Comparison of ENCODE assay signal across 23 cellular contexts in the genomic region with DNA sequence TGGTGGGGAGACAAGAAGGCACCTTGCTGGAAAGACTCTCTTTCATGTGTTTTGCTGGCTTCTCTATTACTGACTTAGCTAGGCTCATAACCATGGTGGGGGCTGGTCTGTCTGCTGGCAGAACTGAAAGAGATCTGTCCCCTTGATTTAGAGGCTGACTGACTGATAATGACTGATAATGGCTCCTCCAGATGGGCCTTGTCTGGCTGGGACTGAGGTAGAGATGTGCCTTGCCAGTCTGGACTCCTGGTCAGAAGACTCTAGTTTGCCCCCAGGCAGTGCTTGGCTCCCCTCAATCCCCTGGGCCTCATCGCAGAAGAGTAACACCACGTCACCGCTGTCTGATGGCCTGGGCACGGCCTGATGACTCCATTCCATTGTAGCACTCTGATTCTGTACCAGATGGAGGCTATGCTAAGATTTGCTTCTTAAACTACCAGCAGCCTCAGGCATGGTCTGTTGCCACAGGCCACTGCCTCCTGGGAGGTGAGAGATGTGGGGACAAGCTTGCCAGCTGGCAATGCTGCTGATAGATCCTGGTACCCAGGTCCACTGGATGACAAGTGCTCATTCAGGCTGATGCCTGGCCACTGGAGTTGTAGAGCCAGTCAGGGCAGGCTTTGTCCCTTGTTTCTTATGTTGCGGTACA. TPM values are rescaled to one million over a fixed set of nuclear protein-coding genes. Genes with fewer than 3 reads are reported as not detected.
"Had no signal": no experiment of that assay in that cellular context is flagged by ENCODE, and none has a peak within 500 bp of the region (broad histone marks: within the 10 kb centered on the region; RNA-seq: fewer than 3 reads in every experiment).

No MANE protein-coding gene starts in this region.

- H3K36me3 ChIP-seq: brain microvascular endothelial cell, WERI-Rb-1 had no signal

- H3K4me1 Mint-ChIP-seq: central memory CD8-positive, alpha-beta T cell; natural killer cell had no signal

- H3K4me3 Mint-ChIP-seq: activated naive CD8-positive, alpha-beta T cell treated with anti-CD3 and anti-CD28 coated beads, Interleukin-2, amount 10 ng/mL, durations not matched to agents 7 days and 5 days; central memory CD8-positive, alpha-beta T cell; natural killer cell; T-helper 17 cell had no signal

- H3K27me3 Mint-ChIP-seq: activated naive CD8-positive, alpha-beta T cell treated with anti-CD3 and anti-CD28 coated beads, Interleukin-2, amount 10 ng/mL, durations not matched to agents 7 days and 5 days; central memory CD8-positive, alpha-beta T cell; progenitor cell of endocrine pancreas; T-helper 17 cell had no signal

- H3K27ac ChIP-seq: brain microvascular endothelial cell, coronary artery, heart left ventricle, WERI-Rb-1 had no signal

- H3K27ac Mint-ChIP-seq: activated naive CD8-positive, alpha-beta T cell treated with anti-CD3 and anti-CD28 coated beads, Interleukin-2, amount 10 ng/mL, durations not matched to agents 7 days and 5 days; natural killer cell; progenitor cell of endocrine pancreas; T-helper 17 cell had no signal

- DNase-seq: activated CD4-positive, alpha-beta T cell treated with anti-CD3 and anti-CD28 coated beads for 1 hour; activated CD4-positive, alpha-beta T cell treated with anti-CD3 and anti-CD28 coated beads, Interleukin-2, amount 50 U/mL, for 4 hours; activated naive CD4-positive, alpha-beta T cell; activated naive CD8-positive, alpha-beta T cell treated with anti-CD3 and anti-CD28 coated beads, Interleukin-2, amount 10 ng/mL, durations not matched to agents 7 days and 5 days; amygdala; brain microvascular endothelial cell; heart left ventricle; kidney glomerular epithelial cell; left ventricle myocardium superior; mesenchymal stem cell; natural killer cell; right cardiac atrium; stimulated activated CD4-positive, alpha-beta T cell treated with anti-CD3 and anti-CD28 coated beads, Interleukin-2, amount 100 ng/mL, for 24 hours; stimulated activated naive CD4-positive, alpha-beta T cell treated with Interleukin-2 at 50 U/mL for 16 hours; T-helper 17 cell; trophoblast cell; WERI-Rb-1 had no signal

- H3K36me3 Mint-ChIP-seq: natural killer cell had no signal

- FAIRE-seq: frontal cortex had no signal

- ATAC-seq: left ventricle myocardium superior, natural killer cell, right cardiac atrium, T-helper 17 cell had no signal

- H3K27me3 ChIP-seq: brain microvascular endothelial cell, heart left ventricle had no signal

- H3K9me3 ChIP-seq: heart left ventricle had no signal

- H3K9me3 Mint-ChIP-seq: activated naive CD8-positive, alpha-beta T cell treated with anti-CD3 and anti-CD28 coated beads, Interleukin-2, amount 10 ng/mL, durations not matched to agents 7 days and 5 days; central memory CD8-positive, alpha-beta T cell; natural killer cell had no signal

- H3K4me3 ChIP-seq: coronary artery, heart left ventricle had no signal

RNA-seq across cellular contexts. Expression of gene OVCH2, which starts 52.1 kb away (rescaled TPM):
- total RNA-seq: activated naive CD8-positive, alpha-beta T cell treated with anti-CD3 and anti-CD28 coated beads, Interleukin-2, amount 10 ng/mL, durations not matched to agents 7 days and 5 days; frontal cortex; heart left ventricle; left ventricle myocardium superior; natural killer cell; progenitor cell of endocrine pancreas; right cardiac atrium; skeletal muscle tissue; subcutaneous adipose tissue; T-helper 17 cell had no signal
- polyA plus RNA-seq: heart left ventricle, right cardiac atrium had no signal
